ENCODE assay signal across 8 cellular contexts in genomic region chr5:55171471-55171870, GRCh38. TPM values are rescaled to one million over a fixed set of nuclear protein-coding genes. Genes with fewer than 3 reads are reported as not detected.
"Had no signal": no experiment of that assay in that cellular context is flagged by ENCODE, and none has a peak within 500 bp of the region (broad histone marks: within the 10 kb centered on the region; RNA-seq: fewer than 3 reads in every experiment).

No MANE protein-coding gene starts in this region.

- H3K4me3 ChIP-seq: HAP-1, K562 had no signal

- H3K36me3 ChIP-seq: HAP-1 had no signal

- H3K9me3 Mint-ChIP-seq: HFFc6 had no signal

- H3K9me3 ChIP-seq: HAP-1 had no signal

- H3K27ac ChIP-seq: HL-60 had no signal

- H3K27ac Mint-ChIP-seq: HFFc6 had no signal

- DNase-seq: GOT3 had no signal

RNA-seq across cellular contexts. Expression of gene CDC20B, which starts 1.5 kb away (rescaled TPM):
- total RNA-seq: H4, H7, HT1080, K562 had no signal

RNA-seq across cellular contexts. Expression of gene MCIDAS, which starts 55.6 kb away (rescaled TPM):
- total RNA-seq: H7, HFFc6 had no signal
